ENCODE assay signal across 18 cellular contexts in the genomic region with DNA sequence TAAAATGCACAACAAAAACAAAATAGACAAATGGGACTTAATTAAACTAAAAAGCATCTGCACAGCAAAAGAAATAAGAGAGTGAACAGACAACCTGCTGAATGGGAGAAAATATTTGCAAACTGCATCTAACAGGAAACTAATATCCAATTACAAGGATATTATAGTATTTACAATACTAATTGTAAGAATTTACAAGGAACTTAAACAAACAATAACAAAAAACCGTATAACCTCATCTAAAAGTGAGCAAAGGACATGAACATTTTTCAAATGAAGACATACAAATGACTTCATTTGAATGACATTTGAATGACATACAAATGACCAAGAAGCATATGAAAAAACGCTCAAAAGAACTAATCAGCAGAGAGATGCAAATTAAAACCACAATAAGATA.
A peak's percentile ranks its signal among the peaks of the same experiment; 100 is the strongest.
DNase-seq lines count a peak whose midpoint lies in the region; ATAC-seq lines count a peak whose summit lies in the region.
"Had no signal": no experiment of that assay in that cellular context is flagged by ENCODE, and none has a peak within 500 bp of the region (broad histone marks: within the 10 kb centered on the region; RNA-seq: fewer than 3 reads in every experiment).

No MANE protein-coding gene starts in this region.

- DNase-seq in NCI-H1105 treated with DMSO at 0.1 percent for 48 hours (lab: John Stamatoyannopoulos, UW) = peak; percentile 24
- no peak for DNase-seq in NCI-H1105 (lab: John Stamatoyannopoulos, UW)
- peak; percentile 34 to 54 for DNase-seq in NCI-H526 (lab: John Stamatoyannopoulos, UW)
- no peak for DNase-seq in central memory CD8-positive, alpha-beta T cell (ENCODE audit: low spot score in 2 of 2)
- no peak for DNase-seq in NAMALWA (ENCODE audit: low spot score)
- no peak for DNase-seq in glomerular visceral epithelial cell (ENCODE audit: extremely low spot score)
- DNase-seq: 8988T; ACHN; BE2C; C1 segment of cervical spinal cord; CD4-positive, CD25-positive, alpha-beta regulatory T cell; CD8-positive, alpha-beta memory T cell; COR-L47; DMS 273 treated with DMSO at 0.1 percent for 48 hours; GOT3; H7 had no signal

- H3K9me3 Mint-ChIP-seq in central memory CD8-positive, alpha-beta T cell = no peaks in the 10 kb centered on the region
- H3K9me3 Mint-ChIP-seq: CD4-positive, CD25-positive, alpha-beta regulatory T cell; CD8-positive, alpha-beta memory T cell had no signal

- peaks cover 4% of the 10 kb centered on the region for H3K36me3 Mint-ChIP-seq in central memory CD8-positive, alpha-beta T cell (ENCODE audit: insufficient read depth)
- H3K36me3 Mint-ChIP-seq: CD4-positive, CD25-positive, alpha-beta regulatory T cell had no signal

- no peak for ATAC-seq in central memory CD8-positive, alpha-beta T cell (replicated peaks; ENCODE audit: extremely low read depth, poor library complexity, severe bottlenecking)
- ATAC-seq in HG02852 (IDR thresholded peaks at IDR 0.05; ENCODE audit: unreplicated experiment) = no peak
- ATAC-seq: HCT116 had no signal

- H3K4me3 Mint-ChIP-seq in central memory CD8-positive, alpha-beta T cell = no peak overlapping the region
- H3K4me3 Mint-ChIP-seq: CD4-positive, CD25-positive, alpha-beta regulatory T cell; CD8-positive, alpha-beta memory T cell had no signal

- H3K27me3 Mint-ChIP-seq in central memory CD8-positive, alpha-beta T cell = no peaks in the 10 kb centered on the region
- H3K27me3 Mint-ChIP-seq: CD4-positive, CD25-positive, alpha-beta regulatory T cell; CD8-positive, alpha-beta memory T cell had no signal

- H3K27ac Mint-ChIP-seq in central memory CD8-positive, alpha-beta T cell (ENCODE audit: low read depth) = peak overlapping the region; percentile 3
- H3K27ac Mint-ChIP-seq: CD8-positive, alpha-beta memory T cell had no signal

- peaks cover 23% of the 10 kb centered on the region for H3K4me1 Mint-ChIP-seq in central memory CD8-positive, alpha-beta T cell

Comparison
In these comparisons a context has a peak if more than half of its experiments do, and no peak if none do; other contexts are left out.
1. DNase-seq: peak in NCI-H1105 treated with DMSO at 0.1 percent for 48 hours (single experiment) and NCI-H526 (2 of 2); none in NCI-H1105 (single experiment), central memory CD8-positive, alpha-beta T cell (0 of 2), NAMALWA (single experiment) and glomerular visceral epithelial cell (single experiment).